Comparison of ENCODE assay signal across 8 cellular contexts in genomic region chr19:17075035-17075859, GRCh38. TPM values are rescaled to one million over a fixed set of nuclear protein-coding genes. Genes with fewer than 3 reads are reported as not detected.
A peak's percentile ranks its signal among the peaks of the same experiment; 100 is the strongest.
DNase-seq lines count a peak whose midpoint lies in the region; ATAC-seq and TF ChIP-seq lines count a peak whose summit lies in the region.

TSS of gene HAUS8 (minus strand) at chr19:17075452. CDS start at chr19:17075422, 30 bp downstream.
A gene with protein sequence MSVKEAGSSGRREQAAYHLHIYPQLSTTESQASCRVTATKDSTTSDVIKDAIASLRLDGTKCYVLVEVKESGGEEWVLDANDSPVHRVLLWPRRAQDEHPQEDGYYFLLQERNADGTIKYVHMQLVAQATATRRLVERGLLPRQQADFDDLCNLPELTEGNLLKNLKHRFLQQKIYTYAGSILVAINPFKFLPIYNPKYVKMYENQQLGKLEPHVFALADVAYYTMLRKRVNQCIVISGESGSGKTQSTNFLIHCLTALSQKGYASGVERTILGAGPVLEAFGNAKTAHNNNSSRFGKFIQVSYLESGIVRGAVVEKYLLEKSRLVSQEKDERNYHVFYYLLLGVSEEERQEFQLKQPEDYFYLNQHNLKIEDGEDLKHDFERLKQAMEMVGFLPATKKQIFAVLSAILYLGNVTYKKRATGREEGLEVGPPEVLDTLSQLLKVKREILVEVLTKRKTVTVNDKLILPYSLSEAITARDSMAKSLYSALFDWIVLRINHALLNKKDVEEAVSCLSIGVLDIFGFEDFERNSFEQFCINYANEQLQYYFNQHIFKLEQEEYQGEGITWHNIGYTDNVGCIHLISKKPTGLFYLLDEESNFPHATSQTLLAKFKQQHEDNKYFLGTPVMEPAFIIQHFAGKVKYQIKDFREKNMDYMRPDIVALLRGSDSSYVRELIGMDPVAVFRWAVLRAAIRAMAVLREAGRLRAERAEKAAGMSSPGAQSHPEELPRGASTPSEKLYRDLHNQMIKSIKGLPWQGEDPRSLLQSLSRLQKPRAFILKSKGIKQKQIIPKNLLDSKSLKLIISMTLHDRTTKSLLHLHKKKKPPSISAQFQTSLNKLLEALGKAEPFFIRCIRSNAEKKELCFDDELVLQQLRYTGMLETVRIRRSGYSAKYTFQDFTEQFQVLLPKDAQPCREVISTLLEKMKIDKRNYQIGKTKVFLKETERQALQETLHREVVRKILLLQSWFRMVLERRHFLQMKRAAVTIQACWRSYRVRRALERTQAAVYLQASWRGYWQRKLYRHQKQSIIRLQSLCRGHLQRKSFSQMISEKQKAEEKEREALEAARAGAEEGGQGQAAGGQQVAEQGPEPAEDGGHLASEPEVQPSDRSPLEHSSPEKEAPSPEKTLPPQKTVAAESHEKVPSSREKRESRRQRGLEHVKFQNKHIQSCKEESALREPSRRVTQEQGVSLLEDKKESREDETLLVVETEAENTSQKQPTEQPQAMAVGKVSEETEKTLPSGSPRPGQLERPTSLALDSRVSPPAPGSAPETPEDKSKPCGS (N-terminal part only) (plus strand): TSS chr19:17075777. CDS start chr19:17101718, 25,941 bp downstream.

- dilution Hi-C loops in mammary epithelial cell (cut with HindIII; ENCODE audit: low sequenced_read_pairs), result loop anchor here (5.0 kb wide), 1 partner anchor 92 kb away; no protein-coding TSS in a partner anchor

- no peaks in the 10 kb centered on the region for H4K20me1 ChIP-seq in mammary epithelial cell (ENCODE audit: insufficient read depth, low read length)

- DNase-seq in AG04450 (ENCODE audit: low read depth, low spot score), result peak; percentile 99
- peak; percentile 92 for DNase-seq in NCI-H2227 treated with DMSO at 0.1 percent for 48 hours (lab: John Stamatoyannopoulos, UW)
- DNase-seq in WERI-Rb-1, result peak; percentile 99
- peak; percentile 99 for DNase-seq in mammary epithelial cell

- CTCF ChIA-PET in AG04450 (lab: Charles Lee), result no interaction called here
- CTCF ChIA-PET in mammary epithelial cell (lab: Charles Lee; ENCODE audit: low non-redundant PET), result interaction anchor here (0.6 kb wide), 1 partner anchor 217 kb away, joined by 8 read pairs; no protein-coding TSS in a partner anchor

- no peaks in the 10 kb centered on the region for H3K9me3 ChIP-seq in AG04450 (ENCODE audit: control insufficient read depth, insufficient read depth, low read length)
- H3K9me3 ChIP-seq in WERI-Rb-1 (ENCODE audit: severe bottlenecking), result no peaks in the 10 kb centered on the region
- no peaks in the 10 kb centered on the region for H3K9me3 ChIP-seq in mammary epithelial cell (replicated peaks; ENCODE audit: insufficient read depth, low read length)
- H3K9me3 ChIP-seq in iPS-18c (ENCODE audit: control insufficient read depth, insufficient read depth, low read length), result peaks cover 3% of the 10 kb centered on the region
- no peaks in the 10 kb centered on the region for H3K9me3 ChIP-seq in skeletal muscle tissue (ENCODE audit: control insufficient read depth in 3 of 3, low read length in 3 of 3)

- H3K36me3 ChIP-seq in WERI-Rb-1, result peaks cover 37% of the 10 kb centered on the region
- H3K36me3 ChIP-seq in mammary epithelial cell (ENCODE audit: insufficient read depth, low read length), result peaks cover 6% of the 10 kb centered on the region
- H3K36me3 ChIP-seq in skeletal muscle tissue (ENCODE audit: control insufficient read depth in 3 of 3, insufficient read depth in 3 of 3, low read length in 3 of 3), result peaks cover 0 to 12% (median under 1%) of the 10 kb centered on the region in 3 donors

- H3K4me3 ChIP-seq in AG04450 (ENCODE audit: low read depth, low read length) (peak within 1 kb of the TSS; percentile 92), WERI-Rb-1 (ENCODE audit: low read depth, low read length) (peak within 1 kb of the TSS; percentile 79), mammary epithelial cell (replicated peaks in 1 of 3; ENCODE audit: insufficient read depth in 1 of 3, low read depth in 2 of 3, low read length in 3 of 3) (peak within 1 kb of the TSS; percentile 78 to 92 (median 85)), iPS-18c (ENCODE audit: insufficient read depth, low read depth, low read length) (peak within 1 kb of the TSS; percentile 94), skeletal muscle tissue (ENCODE audit: low read length in 3 of 3) (peak within 1 kb of the TSS; percentile 80 to 97 (median 94))

- peak; percentile 81 for ATAC-seq in GM18909 (IDR thresholded peaks at IDR 0.05; ENCODE audit: poor library complexity, unreplicated experiment)
- peak; percentile 72 for ATAC-seq in HG03159 (IDR thresholded peaks at IDR 0.05; ENCODE audit: unreplicated experiment)

- 0% methylated on average over 12 of the region's 101 CpGs for WGBS in mammary epithelial cell (ENCODE audit: low coverage, missing lambda C conversion rate)

- peak within 1 kb of the TSS; percentile 84 for H3K9ac ChIP-seq in mammary epithelial cell (ENCODE audit: insufficient read depth, low read length)
- H3K9ac ChIP-seq in skeletal muscle tissue (ENCODE audit: low read depth in 1 of 3, low read length in 3 of 3), result peak within 1 kb of the TSS; percentile 81 to 83 (median 83)

- H3K27ac ChIP-seq in AG04450 (ENCODE audit: low read depth, low read length), result peak within 1 kb of the TSS; percentile 62
- peak within 1 kb of the TSS; percentile 99 for H3K27ac ChIP-seq in WERI-Rb-1
- H3K27ac ChIP-seq in mammary epithelial cell (ENCODE audit: insufficient read depth, low read depth, low read length), result peak within 1 kb of the TSS; percentile 84
- peak within 1 kb of the TSS; percentile 77 for H3K27ac ChIP-seq in skeletal muscle tissue (ENCODE audit: low read depth, low read length)

- intact Hi-C loops in mammary epithelial cell (cut with micrococcal nuclease), result loop anchor here (2.0 to 5.0 kb wide), 2 partner anchors 152 to 312 kb away; partner anchors contain the start of gene OCEL1

- H3K27me3 ChIP-seq in AG04450 (ENCODE audit: control insufficient read depth, insufficient read depth, low read length) (no peaks in the 10 kb centered on the region), WERI-Rb-1 (ENCODE audit: insufficient read depth, low read depth, severe bottlenecking) (no peaks in the 10 kb centered on the region), mammary epithelial cell (ENCODE audit: insufficient read depth, low read length) (no peaks in the 10 kb centered on the region), skeletal muscle tissue (ENCODE audit: control insufficient read depth in 3 of 3, insufficient read depth in 3 of 3, low read length in 3 of 3) (no peaks in the 10 kb centered on the region)

- H3K4me1 ChIP-seq in mammary epithelial cell (ENCODE audit: insufficient read depth, low read length), result peaks cover 28% of the 10 kb centered on the region
- peaks cover 28 to 50% (median 38%) of the 10 kb centered on the region in 3 donors for H3K4me1 ChIP-seq in skeletal muscle tissue (ENCODE audit: control insufficient read depth in 3 of 3, insufficient read depth in 3 of 3, low read length in 3 of 3)

- H2AFZ ChIP-seq in mammary epithelial cell (ENCODE audit: low read depth, low read length), result peak within 1 kb of the TSS; percentile 94

- BruUV-seq in mammary epithelial cell (replicated peaks; lab: Mats Ljungman, UMichigan), result TSS peak; percentile 43

- no peak for TF ChIP-seq CTCF in AG04450 (IDR thresholded peaks at IDR 0.05; ENCODE audit: low read depth, low read length)
- TF ChIP-seq CTCF in WERI-Rb-1 (IDR thresholded peaks at IDR 0.05; ENCODE audit: low read depth, low read length), result no peak
- no peak for TF ChIP-seq CTCF in mammary epithelial cell (conservative IDR thresholded peaks at IDR 0.05 in 1 of 2, IDR thresholded peaks at IDR 0.05 in 1 of 2; ENCODE audit: extremely low read depth in 1 of 2, insufficient read depth in 1 of 2, low read depth in 1 of 2, low read length in 2 of 2)

- POLR2A ChIA-PET in AG04450 (lab: Yijun Ruan, JAX), result interaction anchor here (0.7 to 0.9 kb wide), 2 partner anchors 140 to 630 kb away, joined by 3 to 10 read pairs; no protein-coding TSS in a partner anchor

- peak within 1 kb of the TSS; percentile 91 for H3K4me2 ChIP-seq in mammary epithelial cell (ENCODE audit: insufficient read depth, low read depth, low read length)

- in situ Hi-C loops in mammary epithelial cell (cut with MboI; ENCODE audit: low sequenced_read_pairs in 2 of 2), result loop anchor here in 1 of 2 donors (10.0 kb wide), 1 partner anchor 310 kb away; no protein-coding TSS in a partner anchor

- peaks cover 73% of the 10 kb centered on the region for H3K79me2 ChIP-seq in mammary epithelial cell (ENCODE audit: insufficient read depth, low read length)

RNA-seq across cellular contexts. Expression of gene HAUS8, which starts in this region (rescaled TPM):
- polyA plus RNA-seq in AG04450 (2011; rRNA removed), result 4.6 and 4.9 TPM in 2 replicates
- 2.3 and 3.7 TPM in 2 replicates for polyA minus RNA-seq in AG04450 (2011; rRNA and poly(A)+ RNA removed)
- 10 to 100 TPM in 1 of 2 donors, 1 to 10 TPM in 1; 1.2 to 12.5 TPM for total RNA-seq in mammary epithelial cell
- polyA plus RNA-seq in mammary epithelial cell, result 15.6 TPM
- polyA minus RNA-seq in mammary epithelial cell, result 2.8 TPM
- 2.6 TPM for total RNA-seq in skeletal muscle tissue

RNA-seq across cellular contexts. Expression of the second gene that starts in this region (rescaled TPM):
- polyA plus RNA-seq in AG04450 (2011; rRNA removed) (34.5 and 42.5 TPM in 2 replicates), mammary epithelial cell (37.8 TPM)
- 81.8 and 112 TPM in 2 replicates for polyA minus RNA-seq in AG04450 (2011; rRNA and poly(A)+ RNA removed)
- total RNA-seq in mammary epithelial cell (10 to 100 TPM; 61.2 to 64.5 TPM), skeletal muscle tissue (12.5 TPM)
- polyA minus RNA-seq in mammary epithelial cell, result 61.1 TPM

Comparison
In these comparisons a context has a peak if more than half of its experiments do, and no peak if none do; other contexts are left out.
1. Peak in every context shown above with its lines: DNase-seq, ATAC-seq, H3K4me3 ChIP-seq and H3K27ac ChIP-seq.